7 cellular contexts compared by ENCODE assay signal in genomic region chr2:160421646-160422490, GRCh38.
A peak's percentile ranks its signal among the peaks of the same experiment; 100 is the strongest.
DNase-seq lines count a peak whose midpoint lies in the region; ATAC-seq and TF ChIP-seq lines count a peak whose summit lies in the region.
"Not testable (repeated sequence)": the region's sequence is repeated elsewhere in the genome, so short reads cannot be mapped to it uniquely, and the experiment has no call there.

No MANE protein-coding gene starts in this region.

- not testable (repeated sequence) for H2AFZ ChIP-seq in smooth muscle cell (ENCODE audit: low read depth)

- H3K36me3 Mint-ChIP-seq in T-cell: peaks cover 10% of the 10 kb centered on the region
- not testable (repeated sequence) for H3K36me3 Mint-ChIP-seq in activated CD8-positive, alpha-beta T cell treated with anti-CD3 and anti-CD28 coated beads for 36 hours (ENCODE audit: low read depth); chondrocyte (ENCODE audit: low read depth)
- H3K36me3 Mint-ChIP-seq in activated naive CD4-positive, alpha-beta T cell treated with anti-CD3 and anti-CD28 coated beads, Interleukin-2, amount 10 ng/mL, durations not matched to agents 7 days and 5 days: peaks cover 47% of the 10 kb centered on the region

- not testable (repeated sequence) for DNase-seq in T-cell; activated CD8-positive, alpha-beta T cell treated with anti-CD3 and anti-CD28 coated beads for 36 hours; activated naive CD4-positive, alpha-beta T cell treated with anti-CD3 and anti-CD28 coated beads, Interleukin-2, amount 10 ng/mL, durations not matched to agents 7 days and 5 days; chondrocyte (ENCODE audit: low spot score); smooth muscle cell (lab: John Stamatoyannopoulos, UW; ENCODE audit: unreplicated experiment)

- CTCF ChIA-PET in T-cell (lab: Charles Lee): interaction anchor here in 1 of 2 donors (0.5 kb wide), 1 partner anchor 62 kb away, joined by 3 read pairs; no protein-coding TSS in a partner anchor
- CTCF ChIA-PET in activated CD8-positive, alpha-beta T cell treated with anti-CD3 and anti-CD28 coated beads for 36 hours (lab: Charles Lee): interaction anchor here (0.9 to 1.2 kb wide), 3 partner anchors 10 to 91 kb away, joined by 3 to 4 read pairs (median 3); no protein-coding TSS in a partner anchor
- CTCF ChIA-PET in activated naive CD4-positive, alpha-beta T cell treated with anti-CD3 and anti-CD28 coated beads, Interleukin-2, amount 10 ng/mL, durations not matched to agents 7 days and 5 days (lab: Charles Lee): not testable (repeated sequence)

- intact Hi-C loops in activated CD8-positive, alpha-beta T cell treated with anti-CD3 and anti-CD28 coated beads for 36 hours (cut with micrococcal nuclease): not testable (repeated sequence)

- POLR2A ChIA-PET in T-cell (lab: Charles Lee); activated CD8-positive, alpha-beta T cell treated with anti-CD3 and anti-CD28 coated beads for 36 hours (lab: Charles Lee): not testable (repeated sequence)

- H3K4me1 ChIP-seq in DOHH2 (ENCODE audit: control insufficient read depth, low read length): not testable (repeated sequence)
- peaks cover 42% of the 10 kb centered on the region for H3K4me1 ChIP-seq in smooth muscle cell (ENCODE audit: low read depth)

- not testable (repeated sequence) for H3K27ac ChIP-seq in DOHH2 (ENCODE audit: low read depth, low read length)
- peak overlapping the region; percentile 67 for H3K27ac ChIP-seq in KOPT-K1 (ENCODE audit: low read depth, low read length, poor library complexity, severe bottlenecking)
- H3K27ac ChIP-seq in smooth muscle cell (ENCODE audit: low read depth): peak overlapping the region; percentile 36

- H3K36me3 ChIP-seq in DOHH2 (ENCODE audit: control insufficient read depth, low read length); KOPT-K1 (ENCODE audit: insufficient read depth, low read length); smooth muscle cell (ENCODE audit: low read depth): not testable (repeated sequence)

- peak overlapping the region; percentile 9 to 39 (median 13) for H3K4me3 Mint-ChIP-seq in T-cell
- not testable (repeated sequence) for H3K4me3 Mint-ChIP-seq in activated CD8-positive, alpha-beta T cell treated with anti-CD3 and anti-CD28 coated beads for 36 hours; activated naive CD4-positive, alpha-beta T cell treated with anti-CD3 and anti-CD28 coated beads, Interleukin-2, amount 10 ng/mL, durations not matched to agents 7 days and 5 days; chondrocyte (ENCODE audit: unreplicated experiment)

- not testable (repeated sequence) for H3K27me3 Mint-ChIP-seq in T-cell; activated CD8-positive, alpha-beta T cell treated with anti-CD3 and anti-CD28 coated beads for 36 hours; activated naive CD4-positive, alpha-beta T cell treated with anti-CD3 and anti-CD28 coated beads, Interleukin-2, amount 10 ng/mL, durations not matched to agents 7 days and 5 days; chondrocyte (ENCODE audit: low read depth)

- not testable (repeated sequence) for H3K9me2 ChIP-seq in DOHH2 (replicated peaks; ENCODE audit: control insufficient read depth, low read length)

- H3K9me3 ChIP-seq in DOHH2 (ENCODE audit: control insufficient read depth, insufficient read depth, low read length); KOPT-K1 (ENCODE audit: insufficient read depth, low read length, poor library complexity, severe bottlenecking); smooth muscle cell (replicated peaks; ENCODE audit: low read depth): not testable (repeated sequence)

- H3K27ac Mint-ChIP-seq in T-cell (peak overlapping the region; percentile 17 to 78), chondrocyte (ENCODE audit: unreplicated experiment) (peak overlapping the region; percentile 55)
- peak overlapping the region; percentile 56 for H3K27ac Mint-ChIP-seq in activated CD8-positive, alpha-beta T cell treated with anti-CD3 and anti-CD28 coated beads for 36 hours
- H3K27ac Mint-ChIP-seq in activated naive CD4-positive, alpha-beta T cell treated with anti-CD3 and anti-CD28 coated beads, Interleukin-2, amount 10 ng/mL, durations not matched to agents 7 days and 5 days: peak overlapping the region; percentile 83

- not testable (repeated sequence) for H3F3A ChIP-seq in DOHH2 (ENCODE audit: control insufficient read depth, insufficient read depth)
- peaks cover 20% of the 10 kb centered on the region for H3F3A ChIP-seq in smooth muscle cell (ENCODE audit: low read depth)

- H3K4me1 Mint-ChIP-seq in T-cell: peaks cover 72 to 81% (median 75%) of the 10 kb centered on the region in 3 donors
- H3K4me1 Mint-ChIP-seq in activated CD8-positive, alpha-beta T cell treated with anti-CD3 and anti-CD28 coated beads for 36 hours (ENCODE audit: low read depth): peaks cover 71% of the 10 kb centered on the region
- peaks cover 74% of the 10 kb centered on the region for H3K4me1 Mint-ChIP-seq in activated naive CD4-positive, alpha-beta T cell treated with anti-CD3 and anti-CD28 coated beads, Interleukin-2, amount 10 ng/mL, durations not matched to agents 7 days and 5 days
- H3K4me1 Mint-ChIP-seq in chondrocyte (ENCODE audit: low read depth): peaks cover 80% of the 10 kb centered on the region

- not testable (repeated sequence) for H4K20me1 ChIP-seq in DOHH2 (ENCODE audit: control insufficient read depth, insufficient read depth, low read depth, low read length); smooth muscle cell (ENCODE audit: low read depth)

- peak in 3 of 4 experiments; percentile 19 to 24 (median 23) for ATAC-seq in T-cell (replicated peaks in 1 of 4)
- not testable (repeated sequence) for ATAC-seq in activated CD8-positive, alpha-beta T cell treated with anti-CD3 and anti-CD28 coated beads for 36 hours

- WGBS in smooth muscle cell (ENCODE audit: low lambda C conversion rate): 87% methylated on average over 3 of the region's 3 CpGs

- H3K27me3 ChIP-seq in DOHH2 (ENCODE audit: control insufficient read depth, low read length): peaks cover 21% of the 10 kb centered on the region
- H3K27me3 ChIP-seq in smooth muscle cell (ENCODE audit: low read depth): not testable (repeated sequence)

- not testable (repeated sequence) for H3K79me2 ChIP-seq in DOHH2 (ENCODE audit: control insufficient read depth, low read length)
- H3K79me2 ChIP-seq in smooth muscle cell (ENCODE audit: low read depth): peaks cover 68% of the 10 kb centered on the region

- H3K9ac ChIP-seq in smooth muscle cell (ENCODE audit: low read depth): not testable (repeated sequence)

- peak overlapping the region; percentile 2; the same call in 1 of the 2 replicates for H3K4me2 ChIP-seq in DOHH2 (ENCODE audit: low read length)
- H3K4me2 ChIP-seq in smooth muscle cell: not testable (repeated sequence)

- not testable (repeated sequence) for H3K4me3 ChIP-seq in DOHH2 (ENCODE audit: low read length); smooth muscle cell

- not testable (repeated sequence) for H3K9me3 Mint-ChIP-seq in T-cell; activated CD8-positive, alpha-beta T cell treated with anti-CD3 and anti-CD28 coated beads for 36 hours; activated naive CD4-positive, alpha-beta T cell treated with anti-CD3 and anti-CD28 coated beads, Interleukin-2, amount 10 ng/mL, durations not matched to agents 7 days and 5 days; chondrocyte (ENCODE audit: low read depth)

- not testable (repeated sequence) for TF ChIP-seq CTCF in DOHH2 (IDR thresholded peaks at IDR 0.05; ENCODE audit: low read depth, low read length, poor library complexity, severe bottlenecking); activated CD8-positive, alpha-beta T cell treated with anti-CD3 and anti-CD28 coated beads for 36 hours (IDR thresholded peaks at IDR 0.05); chondrocyte (IDR thresholded peaks at IDR 0.05); smooth muscle cell (IDR thresholded peaks at IDR 0.05; ENCODE audit: borderline replicate concordance, insufficient read depth, poor library complexity, severe bottlenecking)
